In genomic region chr19:15251749-15252397, GRCh38 we compare ENCODE assay signal across 8 cellular contexts. TPM values are rescaled to one million over a fixed set of nuclear protein-coding genes. Genes with fewer than 3 reads are reported as not detected.
DNase-seq lines count a peak whose midpoint lies in the region; ATAC-seq lines count a peak whose summit lies in the region.

No MANE protein-coding gene starts in this region.

- DNase-seq in EH (ENCODE audit: low read depth) (peak; percentile 99), SJCRH30 (peak; percentile 95 to 99), fibroblast of the conjunctiva (ENCODE audit: low read depth) (peak; percentile 85), posterior vena cava (ENCODE audit: low spot score) (peak; percentile 96), NCI-H748 (lab: John Stamatoyannopoulos, UW; ENCODE audit: unreplicated experiment) (no peak)
- DNase-seq in stimulated activated CD4-positive, alpha-beta T cell treated with anti-CD3 and anti-CD28 coated beads, Interleukin-2, amount 100 ng/mL, for 24 hours = no peak

- no peaks in the 10 kb centered on the region for H3K27me3 ChIP-seq in SJCRH30

- H3K27ac ChIP-seq in SJCRH30 = peak overlapping the region; percentile 83

- intact Hi-C loops in posterior vena cava (cut with DNase I) = loop anchor here in 1 of 2 donors (10.0 kb wide), 2 partner anchors 137 to 303 kb away; no protein-coding TSS in a partner anchor

- H3K36me3 ChIP-seq in SJCRH30 = peaks cover 73% of the 10 kb centered on the region

- no peak for ATAC-seq in HG02642 (IDR thresholded peaks at IDR 0.05; ENCODE audit: poor library complexity, unreplicated experiment)
- no peak for ATAC-seq in GM18870 (IDR thresholded peaks at IDR 0.05; ENCODE audit: unreplicated experiment)

- H3K4me3 ChIP-seq in SJCRH30 = peak overlapping the region; percentile 23

- H3K4me1 ChIP-seq in SJCRH30 = peaks cover 50% of the 10 kb centered on the region

- no peaks in the 10 kb centered on the region for H3K9me3 ChIP-seq in SJCRH30 (replicated peaks)

RNA-seq across cellular contexts. Expression of gene EPHX3, which starts 19.6 kb away (rescaled TPM):
- 0.18 TPM in 1 of 2 replicates, not detected in the other for total RNA-seq in SJCRH30 (2014; rRNA removed; shearing (Covaris generic))
- total RNA-seq in posterior vena cava = under 1 TPM; 0.48 to 0.51 TPM

RNA-seq across cellular contexts. Expression of gene NOTCH3, which starts 51.1 kb away (rescaled TPM):
- total RNA-seq in SJCRH30 (2014; rRNA removed; shearing (Covaris generic)) = 43.7 and 48.2 TPM in 2 replicates
- 100 to 1,000 TPM; 164 to 165 TPM for total RNA-seq in posterior vena cava

Comparison
In these comparisons a context has a peak if more than half of its experiments do, and no peak if none do; other contexts are left out.
1. DNase-seq: peak in EH (single experiment), SJCRH30 (2 of 2), fibroblast of the conjunctiva (single experiment) and posterior vena cava (single experiment); none in stimulated activated CD4-positive, alpha-beta T cell treated with anti-CD3 and anti-CD28 coated beads, Interleukin-2, amount 100 ng/mL, for 24 hours (0 of 2) and NCI-H748 (single experiment).